Comparison of ENCODE assay signal across 23 cellular contexts in genomic region chr10:56771343-56771742, GRCh38.
"Had no signal": no experiment of that assay in that cellular context is flagged by ENCODE, and none has a peak within 500 bp of the region (broad histone marks: within the 10 kb centered on the region; RNA-seq: fewer than 3 reads in every experiment).

No MANE protein-coding gene starts in this region.

- H3K27ac ChIP-seq: colonic mucosa, esophagus muscularis mucosa, foreskin keratinocyte, gastroesophageal sphincter, heart left ventricle, hepatocyte, left ventricle myocardium inferior, lower lobe of right lung had no signal

- H3K4me2 ChIP-seq: hepatocyte had no signal

- H2AFZ ChIP-seq: hepatocyte had no signal

- H3K27me3 ChIP-seq: colonic mucosa, esophagus muscularis mucosa, foreskin keratinocyte, gastroesophageal sphincter, heart left ventricle, hepatocyte had no signal

- ATAC-seq: effector memory CD8-positive, alpha-beta T cell; foreskin keratinocyte; gastroesophageal sphincter; heart left ventricle; left colon; left lobe of liver; lower lobe of right lung; naive thymus-derived CD4-positive, alpha-beta T cell had no signal

- H3K4me1 ChIP-seq: colonic mucosa, esophagus muscularis mucosa, foreskin keratinocyte, gastroesophageal sphincter, heart left ventricle, left ventricle myocardium inferior, lower lobe of right lung had no signal

- H3K9me3 ChIP-seq: colonic mucosa had no signal

- FAIRE-seq: endothelial cell of umbilical vein, frontal cortex, kidney had no signal

- H3K36me3 ChIP-seq: colonic mucosa, esophagus muscularis mucosa, gastroesophageal sphincter, heart left ventricle, left ventricle myocardium inferior, lower lobe of right lung had no signal

- H3K79me2 ChIP-seq: hepatocyte had no signal

- DNase-seq: colonic mucosa; cortex of kidney; effector CD8-positive, alpha-beta T cell; effector memory CD8-positive, alpha-beta T cell; foreskin keratinocyte; heart left ventricle; hypothalamus; immature natural killer cell; islet precursor cell; kidney; kidney glomerular epithelial cell; left colon; left ventricle myocardium inferior; lower lobe of right lung; mesenchymal stem cell; midbrain; naive thymus-derived CD4-positive, alpha-beta T cell had no signal

- H3K4me3 ChIP-seq: colonic mucosa, esophagus muscularis mucosa, gastroesophageal sphincter, heart left ventricle, hepatocyte, left ventricle myocardium inferior, lower lobe of right lung had no signal
